In the genomic region with DNA sequence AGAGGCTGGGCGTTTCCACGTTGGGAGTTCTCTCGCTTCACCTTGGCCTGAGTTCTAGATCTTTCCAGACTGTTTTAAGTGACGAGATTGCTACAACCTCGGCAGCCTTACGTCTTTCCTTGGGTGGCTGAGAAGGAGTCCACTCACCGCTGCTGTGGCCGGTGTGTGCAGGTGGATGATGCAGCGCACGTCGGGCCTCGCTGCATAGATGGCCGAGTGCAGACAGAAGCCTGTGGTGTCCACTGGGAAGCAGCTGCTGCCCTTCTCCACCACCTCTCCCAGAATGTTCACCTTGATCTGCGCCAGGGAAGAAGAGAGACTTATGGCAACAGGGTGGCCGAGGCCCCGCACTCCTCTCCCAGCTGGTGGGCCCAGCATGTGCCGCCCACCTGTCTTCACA, we compare ENCODE assay signal across 29 cellular contexts.
"Had no signal": no experiment of that assay in that cellular context is flagged by ENCODE, and none has a peak within 500 bp of the region (broad histone marks: within the 10 kb centered on the region; RNA-seq: fewer than 3 reads in every experiment).

No MANE protein-coding gene starts in this region.

- H3K27me3 ChIP-seq: adrenal gland, body of pancreas, left lung, right lobe of liver, upper lobe of left lung had no signal

- H3K27ac ChIP-seq: adrenal gland, body of pancreas, esophagus muscularis mucosa, foreskin keratinocyte, heart right ventricle, left lung, right lobe of liver, upper lobe of left lung had no signal

- ATAC-seq: activated naive CD4-positive, alpha-beta T cell treated with anti-CD3 and anti-CD28 coated beads, Interleukin-2, amount 50 U/mL, for 72 hours; activated T-cell treated with anti-CD3 and anti-CD28 coated beads, Interleukin-2, amount 50 U/mL, for 4 hours; activated T-helper 17 cell treated with anti-CD3 and anti-CD28 coated beads, Interleukin-2, amount 50 U/mL, for 72 hours; body of pancreas; foreskin keratinocyte; heart right ventricle; left lung; mucosa of descending colon; right lobe of liver; stimulated activated memory B cell treated with anti-CD40 and anti-IgM and Interleukin-4, amounts not matched to agents 10 μg/mL and 1 μg/mL and 100 μg/mL, for 72 hours; stimulated activated naive CD8-positive, alpha-beta T cell treated with anti-CD3 and anti-CD28 coated beads, Interleukin-15, amount 100 ng/mL, for 72 hours had no signal

- H3K4me3 ChIP-seq: adrenal gland, body of pancreas, esophagus muscularis mucosa, heart right ventricle, left lung, lung, mucosa of descending colon, right lobe of liver, upper lobe of left lung had no signal

- H3K4me1 ChIP-seq: adrenal gland, body of pancreas, esophagus muscularis mucosa, foreskin keratinocyte, left lung, right lobe of liver, upper lobe of left lung had no signal

- DNase-seq: activated CD4-positive, alpha-beta T cell treated with anti-CD3 and anti-CD28 coated beads for 4 hours; activated CD4-positive, alpha-beta T cell treated with anti-CD3 and anti-CD28 coated beads, Interleukin-2, amount 50 U/mL, for 4 hours; activated naive CD4-positive, alpha-beta T cell; activated T-cell treated with anti-CD3 and anti-CD28 coated beads, Interleukin-2, amount 50 U/mL, for 4 hours; aorta; body of pancreas; cortex of kidney; foreskin keratinocyte; heart right ventricle; kidney glomerular epithelial cell; left lung; mesendoderm; mucosa of descending colon; posterior cingulate gyrus; small intestine; stimulated activated CD4-positive, alpha-beta T cell treated with anti-CD3 and anti-CD28 coated beads, Interleukin-1b, Interleukin-23, amount 100 ng/mL, for 48 hours; stimulated activated CD4-positive, alpha-beta T cell treated with anti-CD3 and anti-CD28 coated beads, Interleukin-4, amount 100 ng/mL, for 4 hours; stimulated activated CD8-positive, alpha-beta memory T cell treated with anti-CD3 and anti-CD28 coated beads, Interleukin-4, amount 100 ng/mL, for 48 hours; stimulated activated naive CD8-positive, alpha-beta T cell treated with anti-CD3 and anti-CD28 coated beads, Interleukin-15, amount 100 ng/mL, for 72 hours; substantia nigra; T-helper 1 cell had no signal

- H3K36me3 ChIP-seq: adrenal gland, esophagus muscularis mucosa, left lung, right lobe of liver, upper lobe of left lung had no signal

- H3K9me3 ChIP-seq: adrenal gland, body of pancreas, esophagus muscularis mucosa, heart right ventricle, left lung, mucosa of descending colon, right lobe of liver, upper lobe of left lung had no signal
